In the genomic region with DNA sequence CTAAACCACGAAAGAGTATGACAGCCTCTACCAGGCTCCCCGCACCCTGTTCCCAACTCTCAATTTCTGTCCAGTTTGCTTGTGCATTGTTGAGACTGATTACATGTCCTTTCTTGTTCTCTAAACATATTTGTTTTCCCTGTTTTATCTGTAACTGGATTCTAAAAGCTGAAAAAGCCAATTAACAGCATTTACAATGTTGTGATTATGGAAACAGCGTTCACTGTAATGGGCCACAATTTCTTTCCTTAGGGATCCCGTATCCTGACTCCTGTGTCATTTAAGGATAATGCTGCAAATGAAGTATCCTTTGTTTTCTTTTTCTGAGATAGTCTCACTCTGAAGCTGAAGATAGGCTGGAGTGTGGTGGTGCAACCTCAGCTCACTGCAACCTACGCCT, we compare ENCODE assay signal across 2 cellular contexts.
TF ChIP-seq lines count a peak whose summit lies in the region.

No MANE protein-coding gene starts in this region.

TF ChIP-seq in HEK293, 187 proteins besides CTCF, POLR2A, EP300 and RAD21:
- TF ChIP-seq ZNF664 (tag by site-specific recombination; IDR thresholded peaks at IDR 0.05) (peak; percentile 23; the same call in 1 of the 2 replicates), ZEB2 (tag by site-specific recombination; IDR thresholded peaks at IDR 0.05) (peak; percentile 49; the same call in 1 of the 2 replicates), ZNF701 (tag by site-specific recombination; IDR thresholded peaks at IDR 0.05) (no peak), FEZF1 (tag by site-specific recombination; IDR thresholded peaks at IDR 0.05) (peak; percentile 60), OSR2 (tag by site-specific recombination; IDR thresholded peaks at IDR 0.05) (peak; percentile 57; the same call in 1 of the 2 replicates), ZNF10 (tag by site-specific recombination; IDR thresholded peaks at IDR 0.05) (0 out of 2 replicates have a peak, but pooled peaks have one; percentile 2), ZNF248 (tag by site-specific recombination; IDR thresholded peaks at IDR 0.05) (no peak)
- TF ChIP-seq, protein P1, sequence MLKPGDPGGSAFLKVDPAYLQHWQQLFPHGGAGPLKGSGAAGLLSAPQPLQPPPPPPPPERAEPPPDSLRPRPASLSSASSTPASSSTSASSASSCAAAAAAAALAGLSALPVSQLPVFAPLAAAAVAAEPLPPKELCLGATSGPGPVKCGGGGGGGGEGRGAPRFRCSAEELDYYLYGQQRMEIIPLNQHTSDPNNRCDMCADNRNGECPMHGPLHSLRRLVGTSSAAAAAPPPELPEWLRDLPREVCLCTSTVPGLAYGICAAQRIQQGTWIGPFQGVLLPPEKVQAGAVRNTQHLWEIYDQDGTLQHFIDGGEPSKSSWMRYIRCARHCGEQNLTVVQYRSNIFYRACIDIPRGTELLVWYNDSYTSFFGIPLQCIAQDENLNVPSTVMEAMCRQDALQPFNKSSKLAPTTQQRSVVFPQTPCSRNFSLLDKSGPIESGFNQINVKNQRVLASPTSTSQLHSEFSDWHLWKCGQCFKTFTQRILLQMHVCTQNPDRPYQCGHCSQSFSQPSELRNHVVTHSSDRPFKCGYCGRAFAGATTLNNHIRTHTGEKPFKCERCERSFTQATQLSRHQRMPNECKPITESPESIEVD (tag by site-specific recombination; IDR thresholded peaks at IDR 0.05), result peak; percentile 93
- TF ChIP-seq, protein P2, sequence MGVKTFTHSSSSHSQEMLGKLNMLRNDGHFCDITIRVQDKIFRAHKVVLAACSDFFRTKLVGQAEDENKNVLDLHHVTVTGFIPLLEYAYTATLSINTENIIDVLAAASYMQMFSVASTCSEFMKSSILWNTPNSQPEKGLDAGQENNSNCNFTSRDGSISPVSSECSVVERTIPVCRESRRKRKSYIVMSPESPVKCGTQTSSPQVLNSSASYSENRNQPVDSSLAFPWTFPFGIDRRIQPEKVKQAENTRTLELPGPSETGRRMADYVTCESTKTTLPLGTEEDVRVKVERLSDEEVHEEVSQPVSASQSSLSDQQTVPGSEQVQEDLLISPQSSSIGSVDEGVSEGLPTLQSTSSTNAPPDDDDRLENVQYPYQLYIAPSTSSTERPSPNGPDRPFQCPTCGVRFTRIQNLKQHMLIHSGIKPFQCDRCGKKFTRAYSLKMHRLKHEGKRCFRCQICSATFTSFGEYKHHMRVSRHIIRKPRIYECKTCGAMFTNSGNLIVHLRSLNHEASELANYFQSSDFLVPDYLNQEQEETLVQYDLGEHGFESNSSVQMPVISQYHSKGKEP (tag by site-specific recombination; IDR thresholded peaks at IDR 0.05), result 0 out of 2 replicates have a peak, but pooled peaks have one; percentile 20

TF ChIP-seq in endothelial cell of umbilical vein, 7 proteins besides CTCF, POLR2A, EP300 and RAD21:
- no peak for TF ChIP-seq MYC (IDR thresholded peaks at IDR 0.05; ENCODE audit: low read depth, low read length)
